In the genomic region with DNA sequence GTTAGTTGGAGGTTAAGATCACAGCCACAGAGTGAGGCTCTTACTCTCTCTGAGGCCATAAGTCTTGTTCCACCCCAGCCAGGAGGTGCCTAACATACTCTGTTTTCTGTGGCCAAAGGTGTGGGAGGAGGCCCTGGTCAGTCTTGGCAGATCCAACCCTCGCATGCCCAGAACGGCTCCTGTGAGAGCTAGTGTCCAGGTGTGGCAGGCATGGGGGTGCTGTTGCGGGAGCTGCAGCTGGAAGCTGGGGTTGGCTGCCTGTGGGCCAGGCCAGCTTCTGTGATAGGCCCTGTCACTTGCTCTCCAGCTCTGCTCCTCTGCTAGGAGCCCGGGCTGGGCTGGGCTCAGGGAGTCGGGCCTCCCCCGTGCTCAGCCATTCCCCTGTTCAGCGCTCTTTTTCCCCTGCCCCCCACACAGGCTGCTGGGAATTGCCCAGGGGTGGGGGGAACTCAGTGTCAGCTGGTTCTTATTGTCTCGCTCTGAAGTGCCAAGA, we compare ENCODE assay signal across 8 cellular contexts. TPM values are rescaled to one million over a fixed set of nuclear protein-coding genes. Genes with fewer than 3 reads are reported as not detected.
DNase-seq lines count a peak whose midpoint lies in the region; ATAC-seq and TF ChIP-seq lines count a peak whose summit lies in the region.

No MANE protein-coding gene starts in this region.

- no peak for TF ChIP-seq POLR2A in HCT116 (IDR thresholded peaks at IDR 0.05; ENCODE audit: borderline replicate concordance, extremely low read depth, insufficient read depth, insufficient read length)

- no peaks in the 10 kb centered on the region for H4K20me1 ChIP-seq in HCT116 (ENCODE audit: insufficient read depth)

- H3K27ac ChIP-seq in HCT116 (ENCODE audit: low read depth, low read length) = peak overlapping the region; percentile 32; the same call in 1 of the 2 replicates
- peak overlapping the region; percentile 67 for H3K27ac ChIP-seq in colonic mucosa
- peak overlapping the region; percentile 62 to 70 for H3K27ac ChIP-seq in liver (ENCODE audit: low read depth in 1 of 2, low read length in 2 of 2)

- peaks cover 22 to 44% of the 10 kb centered on the region in 2 experiments for H3K4me1 ChIP-seq in HCT116 (ENCODE audit: control insufficient read depth in 1 of 2, insufficient read depth in 2 of 2, low read length in 2 of 2)
- H3K4me1 ChIP-seq in colonic mucosa = peaks cover 12% of the 10 kb centered on the region
- H3K4me1 ChIP-seq in liver (ENCODE audit: control insufficient read depth in 4 of 4, insufficient read depth in 4 of 4, low read length in 3 of 4) = peaks cover 3 to 36% (median 22%) of the 10 kb centered on the region in 4 donors

- peak overlapping the region; percentile 60 for H3K27ac Mint-ChIP-seq in stimulated activated memory B cell treated with anti-CD40 and anti-IgM and Interleukin-4, amounts not matched to agents 10 μg/mL and 1 μg/mL and 100 μg/mL, for 72 hours

- TF ChIP-seq RAD21 in HCT116 (IDR thresholded peaks at IDR 0.05; ENCODE audit: low read depth) (no peak), liver (IDR thresholded peaks at IDR 0.05) (no peak)

- no peak overlapping the region for H3K4me3 Mint-ChIP-seq in stimulated activated memory B cell treated with anti-CD40 and anti-IgM and Interleukin-4, amounts not matched to agents 10 μg/mL and 1 μg/mL and 100 μg/mL, for 72 hours

- intact Hi-C loops in HCT116 (cut with micrococcal nuclease) (no loop called here), colonic mucosa (cut with DNase I) (loop anchor here (10.0 kb wide), 1 partner anchor 348 kb away; no protein-coding TSS in a partner anchor)

- no peak for TF ChIP-seq CTCF in HCT116 (IDR thresholded peaks at IDR 0.05 in 2 of 3, conservative IDR thresholded peaks at IDR 0.05 in 1 of 3; ENCODE audit: borderline replicate concordance in 1 of 3, insufficient read depth in 1 of 3, low read depth in 2 of 3, low read length in 2 of 3)
- no peak for TF ChIP-seq CTCF in colonic mucosa (IDR thresholded peaks at IDR 0.05)
- TF ChIP-seq CTCF in liver (IDR thresholded peaks at IDR 0.05; ENCODE audit: low read depth, low read length, missing input control) = no peak

- WGBS in liver = 68% methylated on average over 8 of the region's 8 CpGs

- H3K4me2 ChIP-seq in HCT116 (ENCODE audit: low read length) = no peak overlapping the region

- H3K36me3 ChIP-seq in HCT116 (ENCODE audit: control insufficient read depth in 1 of 2, insufficient read depth in 2 of 2, low read length in 2 of 2) (peaks cover 5 to 32% of the 10 kb centered on the region in 2 experiments; a peak in 2 of 4 replicates), colonic mucosa (no peaks in the 10 kb centered on the region), liver (ENCODE audit: control insufficient read depth in 4 of 4, insufficient read depth in 3 of 4, low read depth in 1 of 4, low read length in 3 of 4) (peaks cover 8 to 34% (median 13%) of the 10 kb centered on the region in 4 donors)

- H3K9ac ChIP-seq in HCT116 (ENCODE audit: low read length) (peak overlapping the region; percentile 28; the same call in 1 of the 2 replicates), colonic mucosa (ENCODE audit: low read depth in 2 of 2, low read length in 2 of 2) (peak overlapping the region; percentile 37 to 75), liver (ENCODE audit: low read depth in 1 of 2, low read length in 2 of 2) (peak overlapping the region in 1 of 2 donors; percentile 33)

- POLR2A ChIA-PET in HCT116 (lab: Charles Lee) = no interaction called here

- H3K9me3 Mint-ChIP-seq in stimulated activated memory B cell treated with anti-CD40 and anti-IgM and Interleukin-4, amounts not matched to agents 10 μg/mL and 1 μg/mL and 100 μg/mL, for 72 hours = no peaks in the 10 kb centered on the region

- H3K9me2 ChIP-seq in HCT116 (ENCODE audit: insufficient read depth) = no peaks in the 10 kb centered on the region

- BruUV-seq in HCT116 (replicated peaks; lab: Mats Ljungman, UMichigan) = no TSS peak

- H3K79me2 ChIP-seq in HCT116 (ENCODE audit: insufficient read depth, low read length) = peaks cover 34% of the 10 kb centered on the region

- H3K9me3 ChIP-seq in HCT116 (ENCODE audit: control insufficient read depth in 1 of 2, insufficient read depth in 1 of 2, low read depth in 1 of 2, low read length in 2 of 2) (no peaks in the 10 kb centered on the region), colonic mucosa (no peaks in the 10 kb centered on the region), liver (ENCODE audit: control insufficient read depth in 4 of 4, low read length in 3 of 4) (no peaks in the 10 kb centered on the region)

- H3K27me3 ChIP-seq in HCT116 (ENCODE audit: insufficient read depth, low read length) (no peaks in the 10 kb centered on the region), colonic mucosa (no peaks in the 10 kb centered on the region), liver (ENCODE audit: control insufficient read depth in 4 of 4, insufficient read depth in 4 of 4, low read length in 3 of 4) (no peaks in the 10 kb centered on the region)

- H3K36me3 Mint-ChIP-seq in stimulated activated memory B cell treated with anti-CD40 and anti-IgM and Interleukin-4, amounts not matched to agents 10 μg/mL and 1 μg/mL and 100 μg/mL, for 72 hours = peaks cover 34% of the 10 kb centered on the region

- H2AFZ ChIP-seq in HCT116 (ENCODE audit: low read depth, low read length, poor library complexity, severe bottlenecking) = no peak overlapping the region

- H3K4me1 Mint-ChIP-seq in stimulated activated memory B cell treated with anti-CD40 and anti-IgM and Interleukin-4, amounts not matched to agents 10 μg/mL and 1 μg/mL and 100 μg/mL, for 72 hours = peaks cover 57% of the 10 kb centered on the region

- RAD21 ChIA-PET in HCT116 (lab: Charles Lee; ENCODE audit: low non-redundant PET in 1 of 2, low total read pairs in 2 of 2, uncharacterized antibody in 2 of 2, unreplicated experiment in 2 of 2) = no interaction called here

- no peaks in the 10 kb centered on the region for H3K27me3 Mint-ChIP-seq in stimulated activated memory B cell treated with anti-CD40 and anti-IgM and Interleukin-4, amounts not matched to agents 10 μg/mL and 1 μg/mL and 100 μg/mL, for 72 hours

- ATAC-seq in HCT116 (no peak), HG02763 (IDR thresholded peaks at IDR 0.05; ENCODE audit: unreplicated experiment) (no peak), GM18907 (IDR thresholded peaks at IDR 0.05; ENCODE audit: unreplicated experiment) (no peak)
- ATAC-seq in stimulated activated memory B cell treated with anti-CD40 and anti-IgM and Interleukin-4, amounts not matched to agents 10 μg/mL and 1 μg/mL and 100 μg/mL, for 72 hours = no peak

- H3K4me3 ChIP-seq in HCT116 (replicated peaks in 1 of 2; ENCODE audit: low read depth in 1 of 2, low read length in 2 of 2) = no peak overlapping the region
- no peak overlapping the region for H3K4me3 ChIP-seq in colonic mucosa
- no peak overlapping the region for H3K4me3 ChIP-seq in liver (ENCODE audit: low read depth in 1 of 3, low read length in 3 of 3)

- DNase-seq in HCT116 (ENCODE audit: low read depth, low spot score) (no peak), colonic mucosa (no peak), NOMO-1 treated with dmso at 0.1 percent for 144 hours (lab: John Stamatoyannopoulos, UW; ENCODE audit: unreplicated experiment) (no peak)
- no peak for DNase-seq in stimulated activated CD4-positive, alpha-beta T cell treated with anti-CD3 and anti-CD28 coated beads, Interleukin-2, amount 100 ng/mL, for 24 hours

- CTCF ChIA-PET in HCT116 (lab: Charles Lee) = no interaction called here

TF ChIP-seq in HCT116, 20 proteins besides CTCF, POLR2A, EP300 and RAD21 (continues in another document):
- TF ChIP-seq, protein P1, sequence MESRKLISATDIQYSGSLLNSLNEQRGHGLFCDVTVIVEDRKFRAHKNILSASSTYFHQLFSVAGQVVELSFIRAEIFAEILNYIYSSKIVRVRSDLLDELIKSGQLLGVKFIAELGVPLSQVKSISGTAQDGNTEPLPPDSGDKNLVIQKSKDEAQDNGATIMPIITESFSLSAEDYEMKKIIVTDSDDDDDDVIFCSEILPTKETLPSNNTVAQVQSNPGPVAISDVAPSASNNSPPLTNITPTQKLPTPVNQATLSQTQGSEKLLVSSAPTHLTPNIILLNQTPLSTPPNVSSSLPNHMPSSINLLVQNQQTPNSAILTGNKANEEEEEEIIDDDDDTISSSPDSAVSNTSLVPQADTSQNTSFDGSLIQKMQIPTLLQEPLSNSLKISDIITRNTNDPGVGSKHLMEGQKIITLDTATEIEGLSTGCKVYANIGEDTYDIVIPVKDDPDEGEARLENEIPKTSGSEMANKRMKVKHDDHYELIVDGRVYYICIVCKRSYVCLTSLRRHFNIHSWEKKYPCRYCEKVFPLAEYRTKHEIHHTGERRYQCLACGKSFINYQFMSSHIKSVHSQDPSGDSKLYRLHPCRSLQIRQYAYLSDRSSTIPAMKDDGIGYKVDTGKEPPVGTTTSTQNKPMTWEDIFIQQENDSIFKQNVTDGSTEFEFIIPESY (IDR thresholded peaks at IDR 0.05; ENCODE audit: extremely low read depth, insufficient replicate concordance, low read length) = no peak

TF ChIP-seq in liver, 16 proteins besides CTCF, POLR2A, EP300 and RAD21 (continues in another document):
- no peak for TF ChIP-seq HNF4G (IDR thresholded peaks at IDR 0.05)
- no peak for TF ChIP-seq EGR1 (IDR thresholded peaks at IDR 0.05; ENCODE audit: low read depth in 2 of 2)
- TF ChIP-seq YY1 (IDR thresholded peaks at IDR 0.05) = no peak

RNA-seq across cellular contexts. Expression of a gene that starts 31.6 kb away (rescaled TPM):
- total RNA-seq in HCT116 (2021; ENCODE audit: unreplicated experiment) (195 TPM), colonic mucosa (1 to 10 TPM; 9.1 to 9.6 TPM), liver (1 to 10 TPM; 1.9 to 3.0 TPM)
- 89.2 and 104 TPM in 2 replicates for polyA plus RNA-seq in HCT116 (2012)
- polyA plus RNA-seq in liver = 1 to 10 TPM in 1 of 2 donors, under 1 TPM in 1; 0.40 to 3.3 TPM

RNA-seq across cellular contexts. Expression of a gene that starts 35.3 kb away (rescaled TPM):
- total RNA-seq in HCT116 (2021; ENCODE audit: unreplicated experiment) (177 TPM), colonic mucosa (100 to 1,000 TPM in 1 of 2 donors, 10 to 100 TPM in 1; 94.5 to 142 TPM), liver (10 to 100 TPM; 27.6 to 42.6 TPM)
- 168 and 172 TPM in 2 replicates for polyA plus RNA-seq in HCT116 (2012)
- 10 to 100 TPM; 34.1 to 66.0 TPM for polyA plus RNA-seq in liver

RNA-seq across cellular contexts. Expression of a gene that starts 35.9 kb away (rescaled TPM):
- total RNA-seq in HCT116 (2021; ENCODE audit: unreplicated experiment) (29.0 TPM), colonic mucosa (10 to 100 TPM; 62.3 to 78.3 TPM), liver (100 to 1,000 TPM in 1 of 2 donors, 10 to 100 TPM in 1; 33.8 to 121 TPM)
- polyA plus RNA-seq in HCT116 (2012) = 29.3 and 32.2 TPM in 2 replicates
- 100 to 1,000 TPM in 1 of 2 donors, 10 to 100 TPM in 1; 69.8 to 108 TPM for polyA plus RNA-seq in liver

Comparison
In these comparisons a context has a peak if more than half of its experiments do, and no peak if none do; other contexts are left out.
1. RNA of a gene that starts 31.6 kb away (total RNA-seq): 195 TPM in HCT116 (single experiment); 9.1 to 9.6 TPM in colonic mucosa and 1.9 to 3.0 TPM in liver; every median in the first group is over 10 times any median in the second.
2. Peak in every context shown above with its lines, with median percentiles within 50 percentile points of each other: H3K27ac ChIP-seq.